1 cellular context compared by ENCODE assay signal in the genomic region with DNA sequence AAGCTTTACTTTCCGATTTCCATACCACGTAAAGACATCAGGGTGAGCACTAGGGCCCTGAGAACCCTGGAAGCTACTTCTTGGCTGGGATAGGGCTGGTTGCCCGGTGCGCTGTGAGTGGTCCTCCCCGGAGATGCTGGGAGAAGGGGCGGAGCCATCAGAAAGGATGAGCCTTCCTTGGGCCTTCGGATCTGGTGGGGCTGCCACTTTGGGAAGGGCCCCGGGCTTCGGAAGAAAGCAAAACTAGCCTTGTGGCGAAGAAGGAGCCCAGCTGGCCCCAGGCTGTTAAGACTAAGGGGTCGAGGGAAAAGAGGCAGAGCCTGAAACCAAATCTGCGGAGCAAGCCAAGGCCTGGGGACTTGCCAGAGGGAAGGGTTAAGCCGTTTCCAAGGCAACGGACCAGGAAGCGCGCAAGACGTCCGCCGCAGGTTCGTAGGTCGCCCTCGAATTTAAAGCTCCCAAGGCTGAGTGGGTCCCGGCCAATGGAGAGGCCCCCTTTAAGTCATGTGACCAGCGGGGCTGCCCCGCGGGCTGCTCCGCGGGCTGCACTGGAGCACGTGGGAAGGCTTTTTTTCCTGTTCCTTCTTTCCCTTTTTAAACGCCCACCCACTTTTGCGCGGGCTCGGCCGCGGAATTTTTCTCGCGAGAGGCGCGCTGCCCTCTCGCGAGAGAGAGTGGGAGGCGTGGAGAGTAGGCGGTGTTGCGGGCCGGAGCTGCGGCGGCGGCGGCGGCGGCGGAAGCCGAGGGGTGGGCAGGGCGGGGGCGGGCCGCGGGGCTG.
A peak's percentile ranks its signal among the peaks of the same experiment; 100 is the strongest.
TF ChIP-seq lines count a peak whose summit lies in the region.

No MANE protein-coding gene starts in this region.

TF ChIP-seq in HepG2, 621 proteins besides CTCF, POLR2A, EP300 and RAD21 (continued from another document and continues in another):
- TF ChIP-seq, protein P1, sequence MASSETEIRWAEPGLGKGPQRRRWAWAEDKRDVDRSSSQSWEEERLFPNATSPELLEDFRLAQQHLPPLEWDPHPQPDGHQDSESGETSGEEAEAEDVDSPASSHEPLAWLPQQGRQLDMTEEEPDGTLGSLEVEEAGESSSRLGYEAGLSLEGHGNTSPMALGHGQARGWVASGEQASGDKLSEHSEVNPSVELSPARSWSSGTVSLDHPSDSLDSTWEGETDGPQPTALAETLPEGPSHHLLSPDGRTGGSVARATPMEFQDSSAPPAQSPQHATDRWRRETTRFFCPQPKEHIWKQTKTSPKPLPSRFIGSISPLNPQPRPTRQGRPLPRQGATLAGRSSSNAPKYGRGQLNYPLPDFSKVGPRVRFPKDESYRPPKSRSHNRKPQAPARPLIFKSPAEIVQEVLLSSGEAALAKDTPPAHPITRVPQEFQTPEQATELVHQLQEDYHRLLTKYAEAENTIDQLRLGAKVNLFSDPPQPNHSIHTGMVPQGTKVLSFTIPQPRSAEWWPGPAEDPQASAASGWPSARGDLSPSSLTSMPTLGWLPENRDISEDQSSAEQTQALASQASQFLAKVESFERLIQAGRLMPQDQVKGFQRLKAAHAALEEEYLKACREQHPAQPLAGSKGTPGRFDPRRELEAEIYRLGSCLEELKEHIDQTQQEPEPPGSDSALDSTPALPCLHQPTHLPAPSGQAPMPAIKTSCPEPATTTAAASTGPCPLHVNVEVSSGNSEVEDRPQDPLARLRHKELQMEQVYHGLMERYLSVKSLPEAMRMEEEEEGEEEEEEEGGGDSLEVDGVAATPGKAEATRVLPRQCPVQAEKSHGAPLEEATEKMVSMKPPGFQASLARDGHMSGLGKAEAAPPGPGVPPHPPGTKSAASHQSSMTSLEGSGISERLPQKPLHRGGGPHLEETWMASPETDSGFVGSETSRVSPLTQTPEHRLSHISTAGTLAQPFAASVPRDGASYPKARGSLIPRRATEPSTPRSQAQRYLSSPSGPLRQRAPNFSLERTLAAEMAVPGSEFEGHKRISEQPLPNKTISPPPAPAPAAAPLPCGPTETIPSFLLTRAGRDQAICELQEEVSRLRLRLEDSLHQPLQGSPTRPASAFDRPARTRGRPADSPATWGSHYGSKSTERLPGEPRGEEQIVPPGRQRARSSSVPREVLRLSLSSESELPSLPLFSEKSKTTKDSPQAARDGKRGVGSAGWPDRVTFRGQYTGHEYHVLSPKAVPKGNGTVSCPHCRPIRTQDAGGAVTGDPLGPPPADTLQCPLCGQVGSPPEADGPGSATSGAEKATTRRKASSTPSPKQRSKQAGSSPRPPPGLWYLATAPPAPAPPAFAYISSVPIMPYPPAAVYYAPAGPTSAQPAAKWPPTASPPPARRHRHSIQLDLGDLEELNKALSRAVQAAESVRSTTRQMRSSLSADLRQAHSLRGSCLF (CRISPR knock-in tag; IDR thresholded peaks at IDR 0.05; ENCODE audit: borderline replicate concordance): peak; percentile 96; the same call in 1 of the 2 replicates
- TF ChIP-seq ZFP91 (CRISPR knock-in tag; IDR thresholded peaks at IDR 0.05; ENCODE audit: borderline replicate concordance) (peak; percentile 55; the same call in 1 of the 2 replicates), TOPORS (CRISPR knock-in tag; IDR thresholded peaks at IDR 0.05) (peak; percentile 79; the same call in 1 of the 2 replicates), SNAPC4 (CRISPR knock-in tag; IDR thresholded peaks at IDR 0.05) (peak; percentile 78; the same call in 1 of the 2 replicates), NFYB (CRISPR knock-in tag; IDR thresholded peaks at IDR 0.05) (peak; percentile 79), ZNF652 (CRISPR knock-in tag; IDR thresholded peaks at IDR 0.05; ENCODE audit: borderline replicate concordance, low read depth) (peak; percentile 80), ZNF788 (CRISPR knock-in tag; IDR thresholded peaks at IDR 0.05; ENCODE audit: borderline replicate concordance) (peak; percentile 64; the same call in 1 of the 2 replicates), ZNF562 (CRISPR knock-in tag; IDR thresholded peaks at IDR 0.05; ENCODE audit: borderline replicate concordance) (peak; percentile 45; the same call in 1 of the 2 replicates), ZNF33B (CRISPR knock-in tag; IDR thresholded peaks at IDR 0.05) (peak; percentile 86), ZSCAN9 (CRISPR knock-in tag; IDR thresholded peaks at IDR 0.05; ENCODE audit: borderline replicate concordance) (peak; percentile 96), MYC (CRISPR knock-in tag; IDR thresholded peaks at IDR 0.05; ENCODE audit: borderline replicate concordance) (peak; percentile 55; the same call in 1 of the 2 replicates), ZNF772 (CRISPR knock-in tag; IDR thresholded peaks at IDR 0.05) (peak; percentile 74), ZNF841 (CRISPR knock-in tag; IDR thresholded peaks at IDR 0.05; ENCODE audit: borderline replicate concordance) (peak; percentile 20; the same call in 1 of the 2 replicates), ZNF558 (CRISPR knock-in tag; IDR thresholded peaks at IDR 0.05; ENCODE audit: borderline replicate concordance) (peak; percentile 90; the same call in 1 of the 2 replicates), ZNF503 (CRISPR knock-in tag; IDR thresholded peaks at IDR 0.05) (peak; percentile 69), RNF2 (conservative IDR thresholded peaks at IDR 0.05; ENCODE audit: low read depth) (peak; percentile 94), DNMT3B (CRISPR knock-in tag; conservative IDR thresholded peaks at IDR 0.05) (peak; percentile 88), POGZ (CRISPR knock-in tag; IDR thresholded peaks at IDR 0.05) (peak; percentile 87), GATAD2A (CRISPR knock-in tag; IDR thresholded peaks at IDR 0.05) (peak; percentile 46; the same call in 1 of the 2 replicates), ZBTB46 (CRISPR knock-in tag; IDR thresholded peaks at IDR 0.05; ENCODE audit: borderline replicate concordance) (no peak), ZNF75D (CRISPR knock-in tag; IDR thresholded peaks at IDR 0.05; ENCODE audit: borderline replicate concordance) (peak; percentile 67; the same call in 1 of the 2 replicates), SP140L (CRISPR knock-in tag; IDR thresholded peaks at IDR 0.05; ENCODE audit: borderline replicate concordance) (no peak; the same call in 1 of the 2 replicates), PHF5A (CRISPR knock-in tag; IDR thresholded peaks at IDR 0.05; ENCODE audit: low read depth, unreplicated experiment) (no peak), SALL1 (CRISPR knock-in tag; IDR thresholded peaks at IDR 0.05) (peak; percentile 92), SRSF9 (IDR thresholded peaks at IDR 0.05; ENCODE audit: borderline replicate concordance, insufficient read depth, low read depth, low read length, poor library complexity, severe bottlenecking) (no peak), ZSCAN21 (CRISPR knock-in tag; IDR thresholded peaks at IDR 0.05; ENCODE audit: borderline replicate concordance) (no peak), GABPB1 (CRISPR knock-in tag; IDR thresholded peaks at IDR 0.05) (peak; percentile 70; the same call in 1 of the 2 replicates)
- TF ChIP-seq, protein P2, sequence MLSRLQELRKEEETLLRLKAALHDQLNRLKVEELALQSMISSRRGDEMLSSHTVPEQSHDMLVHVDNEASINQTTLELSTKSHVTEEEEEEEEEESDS (CRISPR knock-in tag; IDR thresholded peaks at IDR 0.05; ENCODE audit: borderline replicate concordance): peak; percentile 59; the same call in 1 of the 2 replicates
- TF ChIP-seq, protein P3, sequence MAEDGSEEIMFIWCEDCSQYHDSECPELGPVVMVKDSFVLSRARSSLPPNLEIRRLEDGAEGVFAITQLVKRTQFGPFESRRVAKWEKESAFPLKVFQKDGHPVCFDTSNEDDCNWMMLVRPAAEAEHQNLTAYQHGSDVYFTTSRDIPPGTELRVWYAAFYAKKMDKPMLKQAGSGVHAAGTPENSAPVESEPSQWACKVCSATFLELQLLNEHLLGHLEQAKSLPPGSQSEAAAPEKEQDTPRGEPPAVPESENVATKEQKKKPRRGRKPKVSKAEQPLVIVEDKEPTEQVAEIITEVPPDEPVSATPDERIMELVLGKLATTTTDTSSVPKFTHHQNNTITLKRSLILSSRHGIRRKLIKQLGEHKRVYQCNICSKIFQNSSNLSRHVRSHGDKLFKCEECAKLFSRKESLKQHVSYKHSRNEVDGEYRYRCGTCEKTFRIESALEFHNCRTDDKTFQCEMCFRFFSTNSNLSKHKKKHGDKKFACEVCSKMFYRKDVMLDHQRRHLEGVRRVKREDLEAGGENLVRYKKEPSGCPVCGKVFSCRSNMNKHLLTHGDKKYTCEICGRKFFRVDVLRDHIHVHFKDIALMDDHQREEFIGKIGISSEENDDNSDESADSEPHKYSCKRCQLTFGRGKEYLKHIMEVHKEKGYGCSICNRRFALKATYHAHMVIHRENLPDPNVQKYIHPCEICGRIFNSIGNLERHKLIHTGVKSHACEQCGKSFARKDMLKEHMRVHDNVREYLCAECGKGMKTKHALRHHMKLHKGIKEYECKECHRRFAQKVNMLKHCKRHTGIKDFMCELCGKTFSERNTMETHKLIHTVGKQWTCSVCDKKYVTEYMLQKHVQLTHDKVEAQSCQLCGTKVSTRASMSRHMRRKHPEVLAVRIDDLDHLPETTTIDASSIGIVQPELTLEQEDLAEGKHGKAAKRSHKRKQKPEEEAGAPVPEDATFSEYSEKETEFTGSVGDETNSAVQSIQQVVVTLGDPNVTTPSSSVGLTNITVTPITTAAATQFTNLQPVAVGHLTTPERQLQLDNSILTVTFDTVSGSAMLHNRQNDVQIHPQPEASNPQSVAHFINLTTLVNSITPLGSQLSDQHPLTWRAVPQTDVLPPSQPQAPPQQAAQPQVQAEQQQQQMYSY (CRISPR knock-in tag; IDR thresholded peaks at IDR 0.05): peak; percentile 50; the same call in 1 of the 2 replicates
- TF ChIP-seq, protein P4, sequence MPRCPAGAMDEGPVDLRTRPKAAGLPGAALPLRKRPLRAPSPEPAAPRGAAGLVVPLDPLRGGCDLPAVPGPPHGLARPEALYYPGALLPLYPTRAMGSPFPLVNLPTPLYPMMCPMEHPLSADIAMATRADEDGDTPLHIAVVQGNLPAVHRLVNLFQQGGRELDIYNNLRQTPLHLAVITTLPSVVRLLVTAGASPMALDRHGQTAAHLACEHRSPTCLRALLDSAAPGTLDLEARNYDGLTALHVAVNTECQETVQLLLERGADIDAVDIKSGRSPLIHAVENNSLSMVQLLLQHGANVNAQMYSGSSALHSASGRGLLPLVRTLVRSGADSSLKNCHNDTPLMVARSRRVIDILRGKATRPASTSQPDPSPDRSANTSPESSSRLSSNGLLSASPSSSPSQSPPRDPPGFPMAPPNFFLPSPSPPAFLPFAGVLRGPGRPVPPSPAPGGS (CRISPR knock-in tag; IDR thresholded peaks at IDR 0.05): peak; percentile 89; the same call in 1 of the 2 replicates
